In the genomic region with DNA sequence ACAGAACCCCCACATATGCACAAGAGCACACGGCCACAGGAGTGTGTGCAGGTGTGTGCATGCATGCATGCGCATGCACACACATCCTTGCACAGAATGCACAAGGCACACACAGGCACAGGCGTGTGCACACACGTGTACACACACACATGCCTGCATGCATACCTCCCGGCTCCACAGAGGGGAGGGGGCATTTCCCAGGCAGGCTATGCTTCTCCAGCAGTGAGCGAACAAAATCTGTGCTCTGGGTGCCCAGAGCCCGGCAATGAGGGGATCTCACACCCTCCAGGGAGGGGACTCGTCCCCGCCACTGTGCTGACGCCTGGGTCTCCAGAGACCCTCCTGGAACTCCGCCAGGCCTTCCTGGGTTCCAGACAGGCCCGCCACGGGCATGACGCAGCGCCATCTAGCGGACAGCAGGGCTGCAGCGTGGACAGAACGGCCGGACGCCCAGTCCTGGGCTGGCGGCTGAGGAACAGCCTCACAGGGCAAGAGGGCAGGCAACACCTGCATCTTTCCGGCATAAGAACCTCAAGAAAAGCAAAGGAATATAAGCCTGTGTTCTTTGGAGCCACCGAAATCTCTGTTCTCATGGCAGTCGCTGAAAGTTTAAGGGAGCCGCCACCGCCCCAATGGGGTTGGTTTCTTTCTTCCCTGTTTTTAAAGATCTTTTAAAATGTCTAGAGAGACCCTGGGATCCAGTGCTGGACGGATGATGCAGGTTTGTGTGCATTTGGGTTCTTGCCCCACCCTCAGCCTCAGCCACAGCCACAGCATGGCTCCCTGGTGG, we compare ENCODE assay signal across 8 cellular contexts.
A peak's percentile ranks its signal among the peaks of the same experiment; 100 is the strongest.
DNase-seq lines count a peak whose midpoint lies in the region; ATAC-seq, FAIRE-seq and TF ChIP-seq lines count a peak whose summit lies in the region.

No MANE protein-coding gene starts in this region.

- no peak for TF ChIP-seq POLR2A in H54 (IDR thresholded peaks at IDR 0.05; ENCODE audit: low read depth, low read length)
- TF ChIP-seq POLR2A in gastrocnemius medialis (IDR thresholded peaks at IDR 0.05) = no peak

- H3K79me2 ChIP-seq in OCI-LY7 (ENCODE audit: insufficient read depth, low read depth, low read length) = no peaks in the 10 kb centered on the region

- TF ChIP-seq CTCF in BE2C (IDR thresholded peaks at IDR 0.05; ENCODE audit: low read depth, low read length) (peak; percentile 97), OCI-LY7 (conservative IDR thresholded peaks at IDR 0.05; ENCODE audit: low read length) (peak; percentile 93), left ventricle myocardium inferior (IDR thresholded peaks at IDR 0.05; ENCODE audit: borderline replicate concordance) (peak; percentile 94), gastrocnemius medialis (IDR thresholded peaks at IDR 0.05 in 4 of 5, conservative IDR thresholded peaks at IDR 0.05 in 1 of 5) (peak; percentile 66 to 89 (median 80))

- H4K20me1 ChIP-seq in OCI-LY7 (ENCODE audit: insufficient read depth, low read length) = no peaks in the 10 kb centered on the region

- intact Hi-C loops in OCI-LY7 (cut with micrococcal nuclease; ENCODE audit: unreplicated experiment) (loop anchor here (2.0 kb wide), 2 partner anchors 257 to 645 kb away; a partner anchor contains a TSS), left ventricle myocardium inferior (cut with micrococcal nuclease) (loop anchor here (10.0 kb wide), 1 partner anchor 249 kb away; no protein-coding TSS in a partner anchor), gastrocnemius medialis (cut with DNase I; ENCODE audit: low total_unique reads) (loop anchor here (1.0 kb wide), 1 partner anchor 258 kb away; no protein-coding TSS in a partner anchor)

- CTCF ChIA-PET in OCI-LY7 (lab: Charles Lee; ENCODE audit: unreplicated experiment) = no interaction called here

- H3K27ac ChIP-seq in OCI-LY7 (ENCODE audit: low read depth, low read length, poor library complexity, severe bottlenecking) = no peak overlapping the region
- H3K27ac ChIP-seq in left ventricle myocardium inferior (replicated peaks) = no peak overlapping the region
- H3K27ac ChIP-seq in gastrocnemius medialis = no peak overlapping the region

- in situ Hi-C loops in gastrocnemius medialis (cut with MboI; ENCODE audit: low sequenced_read_pairs in 4 of 4) = loop anchor here in 2 of 4 donors (10.0 kb wide), 1 partner anchor 259 kb away; a partner anchor contains a TSS

- H3K27me3 ChIP-seq in BE2C (no peaks in the 10 kb centered on the region), left ventricle myocardium inferior (ENCODE audit: low read depth) (peaks cover 100% of the 10 kb centered on the region), gastrocnemius medialis (peaks cover 9 to 28% (median 18%) of the 10 kb centered on the region in 3 donors)

- no peak overlapping the region for H2AFZ ChIP-seq in OCI-LY7 (ENCODE audit: low read length)

- H3K4me3 ChIP-seq in BE2C (ENCODE audit: low read depth, low read length) (no peak overlapping the region), OCI-LY7 (ENCODE audit: low read depth, low read length, poor library complexity, severe bottlenecking) (no peak overlapping the region), left ventricle myocardium inferior (no peak overlapping the region), gastrocnemius medialis (no peak overlapping the region)

- FAIRE-seq in H54 (lab: Jason Lieb, UNC) = no peak

- H3K4me1 ChIP-seq in BE2C (peaks cover 10% of the 10 kb centered on the region), OCI-LY7 (ENCODE audit: insufficient read depth, low read length, poor library complexity, severe bottlenecking) (no peaks in the 10 kb centered on the region), left ventricle myocardium inferior (no peaks in the 10 kb centered on the region), gastrocnemius medialis (no peaks in the 10 kb centered on the region)

- H3K9me3 ChIP-seq in BE2C = no peaks in the 10 kb centered on the region; the same call in 1 of the 2 replicates
- no peaks in the 10 kb centered on the region for H3K9me3 ChIP-seq in OCI-LY7 (ENCODE audit: low read length)
- no peaks in the 10 kb centered on the region for H3K9me3 ChIP-seq in left ventricle myocardium inferior (replicated peaks)
- no peaks in the 10 kb centered on the region for H3K9me3 ChIP-seq in gastrocnemius medialis

- H3K9me2 ChIP-seq in OCI-LY7 (ENCODE audit: insufficient read depth, low read length) = no peaks in the 10 kb centered on the region

- ATAC-seq in gastrocnemius medialis = no peak
- no peak for ATAC-seq in HG02571 (IDR thresholded peaks at IDR 0.05; ENCODE audit: unreplicated experiment)
- ATAC-seq in HG03139 (IDR thresholded peaks at IDR 0.05; ENCODE audit: unreplicated experiment) = no peak

- DNase-seq in BE2C = peak; percentile 97
- DNase-seq in H54 (ENCODE audit: insufficient read length, low spot score) = peak; percentile 86
- DNase-seq in OCI-LY7 (ENCODE audit: low spot score) = peak; percentile 60
- DNase-seq in activated effector memory CD4-positive, alpha-beta T cell treated with anti-CD3 and anti-CD28 coated beads, Interleukin-2, amount 50 U/mL, for 16 hours = peak; percentile 79
- peak; percentile 55 for DNase-seq in left ventricle myocardium inferior
- peak; percentile 13 to 16 for DNase-seq in gastrocnemius medialis

- no TSS peak for BruUV-seq in OCI-LY7 (replicated peaks; lab: Mats Ljungman, UMichigan)

- POLR2A ChIA-PET in OCI-LY7 (lab: Charles Lee) = no interaction called here

- H3K36me3 ChIP-seq in BE2C (no peaks in the 10 kb centered on the region), OCI-LY7 (ENCODE audit: insufficient read depth, low read length) (no peaks in the 10 kb centered on the region), left ventricle myocardium inferior (no peaks in the 10 kb centered on the region), gastrocnemius medialis (no peaks in the 10 kb centered on the region)

- H3K4me2 ChIP-seq in OCI-LY7 (ENCODE audit: low read length) = no peak overlapping the region

Comparison
In these comparisons a context has a peak if more than half of its experiments do, and no peak if none do; other contexts are left out.
1. DNase-seq: peak in every context shown above with its lines; median percentile 97 in BE2C; 86 in H54; 79 in activated effector memory CD4-positive, alpha-beta T cell treated with anti-CD3 and anti-CD28 coated beads, Interleukin-2, amount 50 U/mL, for 16 hours; 60 in OCI-LY7; 55 in left ventricle myocardium inferior; 14 in gastrocnemius medialis.